ENCODE assay signal across 8 cellular contexts in the genomic region with DNA sequence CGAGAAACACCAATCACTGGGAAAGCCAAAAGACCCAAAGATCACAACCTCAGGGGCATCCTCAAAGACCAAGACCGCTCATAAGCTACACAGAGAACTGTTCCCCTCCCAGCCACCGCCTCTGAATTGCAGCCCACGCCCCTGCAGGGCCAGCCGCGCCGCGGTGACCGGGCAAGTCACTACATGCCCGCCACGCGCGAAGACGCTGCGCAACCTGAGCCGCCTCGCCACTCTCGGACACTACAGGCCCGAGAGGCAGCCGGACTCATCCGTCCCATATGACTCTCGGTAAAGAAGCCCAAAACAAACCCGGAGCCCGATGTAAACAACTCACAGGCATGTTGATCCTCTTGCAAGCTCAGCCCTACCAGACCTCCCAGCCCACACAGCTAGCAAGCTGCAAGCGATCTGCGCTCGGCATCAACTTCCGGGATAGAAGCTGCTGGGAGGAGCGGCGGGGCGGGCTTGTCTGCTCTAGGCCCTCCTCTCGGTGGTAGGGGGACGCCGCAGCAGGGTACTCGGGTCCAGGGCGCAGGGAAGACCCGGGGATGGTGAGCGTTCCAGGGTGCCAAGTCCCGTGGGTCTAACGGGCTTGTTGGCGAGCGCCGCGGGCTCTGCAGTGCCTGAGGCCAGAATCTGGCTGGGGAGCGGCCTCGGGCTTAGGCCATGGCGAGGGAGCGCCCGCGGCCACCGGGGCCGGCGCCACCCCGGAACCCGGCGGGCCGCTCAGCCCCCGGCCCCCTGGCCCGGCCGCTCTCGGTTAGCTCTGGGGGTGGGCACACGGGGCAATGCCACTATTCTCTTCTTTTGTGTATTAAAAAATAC. TPM values are rescaled to one million over a fixed set of nuclear protein-coding genes. Genes with fewer than 3 reads are reported as not detected.
DNase-seq lines count a peak whose midpoint lies in the region; ATAC-seq, FAIRE-seq and TF ChIP-seq lines count a peak whose summit lies in the region.

Gene RPS27L, minus strand, starts transcription at position 412 of the 825 bp plus-strand sequence. Its CDS starts 72 bp downstream, at position 340.

- H3K4me3 Mint-ChIP-seq in astrocyte (ENCODE audit: unreplicated experiment) = peak within 1 kb of the TSS; percentile 97

- FAIRE-seq in astrocyte (lab: Jason Lieb, UNC) = peak; percentile 17

- H3K79me2 ChIP-seq in astrocyte (ENCODE audit: insufficient read depth, low read length) = peaks cover 46% of the 10 kb centered on the region

- peak within 1 kb of the TSS; percentile 86 for H3K4me2 ChIP-seq in astrocyte (ENCODE audit: low read length)

- ATAC-seq in GM18508 (IDR thresholded peaks at IDR 0.05; ENCODE audit: insufficient read depth, unreplicated experiment) = peak; percentile 81
- peak; percentile 88 for ATAC-seq in HG02981 (IDR thresholded peaks at IDR 0.05; ENCODE audit: unreplicated experiment)
- peak; percentile 97 for ATAC-seq in aorta (ENCODE audit: low FRiP score)

- H3K9ac ChIP-seq in astrocyte (ENCODE audit: low read length) = peak within 1 kb of the TSS; percentile 96

- no peaks in the 10 kb centered on the region for H3K9me3 ChIP-seq in astrocyte (ENCODE audit: insufficient read depth, low read depth, low read length)
- no peaks in the 10 kb centered on the region for H3K9me3 ChIP-seq in aorta (ENCODE audit: control insufficient read depth, low read length)

- H3K36me3 ChIP-seq in astrocyte (ENCODE audit: insufficient read depth, low read length) = peaks cover 23% of the 10 kb centered on the region
- H3K36me3 ChIP-seq in aorta (ENCODE audit: control insufficient read depth in 1 of 2, insufficient read depth in 2 of 2, low read length in 1 of 2) = no peaks in the 10 kb centered on the region

- DNase-seq in NCI-H2029 treated with DMSO at 0.1 percent for 48 hours (lab: John Stamatoyannopoulos, UW) (peak; percentile 10), T-helper 22 cell (ENCODE audit: low read depth) (peak; percentile 75), astrocyte (ENCODE audit: low read depth) (peak; percentile 92), hepatic stellate cell (ENCODE audit: low spot score) (peak; percentile 84), renal cortical epithelial cell (ENCODE audit: low read depth) (peak; percentile 85), aorta (peak; percentile 95 to 96)

- H3K27ac Mint-ChIP-seq in astrocyte (ENCODE audit: unreplicated experiment) = peak within 1 kb of the TSS; percentile 98

- TF ChIP-seq CTCF in astrocyte (IDR thresholded peaks at IDR 0.05; ENCODE audit: insufficient read depth, low read depth, low read length) = no peak

- H2AFZ ChIP-seq in astrocyte (ENCODE audit: low read depth, low read length) = peak within 1 kb of the TSS; percentile 59

- H3K4me1 ChIP-seq in astrocyte (ENCODE audit: insufficient read depth, low read length) (peaks cover 4% of the 10 kb centered on the region), aorta (ENCODE audit: control insufficient read depth in 1 of 2, insufficient read depth in 2 of 2, low read length in 2 of 2) (no peaks in the 10 kb centered on the region)

- no peaks in the 10 kb centered on the region for H3K27me3 Mint-ChIP-seq in astrocyte (ENCODE audit: low read depth, unreplicated experiment)

- H4K20me1 ChIP-seq in astrocyte (ENCODE audit: insufficient read depth, low read length) = peaks cover 19% of the 10 kb centered on the region

- no peaks in the 10 kb centered on the region for H3K9me3 Mint-ChIP-seq in astrocyte (ENCODE audit: unreplicated experiment)

- intact Hi-C loops in aorta (cut with DNase I) = loop anchor here (1.0 to 10.0 kb wide), 3 partner anchors 32 to 112 kb away; partner anchors contain the start of genes LACTB (in 1 of the 2), RAB8B (in 1 of the 2) and TPM1 (in 1 of the 2)

- WGBS in aorta, 2 donors = 0 to 1% methylated on average over 62 of the region's 62 CpGs

- H3K4me3 ChIP-seq in astrocyte (ENCODE audit: insufficient read depth, low read depth, low read length) (peak within 1 kb of the TSS; percentile 98), aorta (ENCODE audit: low read length in 2 of 2) (peak within 1 kb of the TSS; percentile 42 to 55)

- H3K4me1 Mint-ChIP-seq in astrocyte (ENCODE audit: low read depth, unreplicated experiment) = peaks cover 4% of the 10 kb centered on the region

- H3K27ac ChIP-seq in astrocyte (ENCODE audit: low read depth, low read length) (peak within 1 kb of the TSS; percentile 93), aorta (ENCODE audit: low read depth in 1 of 2, low read length in 2 of 2) (peak within 1 kb of the TSS; percentile 3 to 70)

- no peaks in the 10 kb centered on the region for H3K27me3 ChIP-seq in astrocyte (ENCODE audit: insufficient read depth, low read length)
- H3K27me3 ChIP-seq in aorta (ENCODE audit: control insufficient read depth in 1 of 2, insufficient read depth in 2 of 2, low read length in 1 of 2) = peaks cover 0 to 1% of the 10 kb centered on the region in 2 donors

- peaks cover 10% of the 10 kb centered on the region for H3K36me3 Mint-ChIP-seq in astrocyte (ENCODE audit: low read depth, unreplicated experiment)

RNA-seq across cellular contexts. Expression of gene RPS27L, which starts in this region (rescaled TPM):
- 428 and 484 TPM in 2 replicates for total RNA-seq in astrocyte
- total RNA-seq in renal cortical epithelial cell = 249 and 275 TPM in 2 replicates
- total RNA-seq in aorta = 100 to 1,000 TPM; 150 to 179 TPM
- 100 to 1,000 TPM; 367 to 767 TPM for polyA plus RNA-seq in aorta

Comparison
In these comparisons a context has a peak if more than half of its experiments do, and no peak if none do; other contexts are left out.
1. Peak in every context shown above with its lines: DNase-seq, ATAC-seq, H3K4me3 ChIP-seq and H3K27ac ChIP-seq.
2. DNase-seq: peak in every context shown above with its lines; median percentile 96 in aorta; 92 in astrocyte; 85 in renal cortical epithelial cell; 84 in hepatic stellate cell; 75 in T-helper 22 cell; 10 in NCI-H2029 treated with DMSO at 0.1 percent for 48 hours.